In the genomic region with DNA sequence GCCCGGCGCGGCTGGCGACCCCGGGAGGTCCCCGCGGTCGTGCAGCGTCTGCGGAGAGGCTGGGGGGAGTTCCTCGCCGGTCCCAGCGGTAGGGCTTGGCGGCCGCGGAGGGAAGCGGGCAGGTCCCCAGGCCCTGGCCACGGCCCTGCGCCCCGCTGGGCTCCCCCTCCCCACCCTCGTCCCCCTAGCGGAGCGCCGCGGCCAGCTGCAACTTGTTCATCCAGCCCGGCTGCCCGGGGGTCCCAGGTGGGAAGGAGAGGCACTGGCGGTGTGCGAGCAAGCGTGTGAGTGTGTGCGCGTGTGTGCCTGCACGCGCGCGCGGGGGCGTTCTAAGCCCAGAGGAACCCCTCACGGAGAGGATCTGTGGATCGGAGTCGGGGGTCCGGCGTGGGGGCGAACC, we compare ENCODE assay signal across 8 cellular contexts. TPM values are rescaled to one million over a fixed set of nuclear protein-coding genes. Genes with fewer than 3 reads are reported as not detected.
DNase-seq lines count a peak whose midpoint lies in the region; ATAC-seq and TF ChIP-seq lines count a peak whose summit lies in the region.

No MANE protein-coding gene starts in this region.

- H3K4me1 ChIP-seq in BLaER1 (peaks cover 14% of the 10 kb centered on the region; the same call in 1 of the 2 replicates), NT2/D1 (ENCODE audit: insufficient read depth, insufficient read length) (no peaks in the 10 kb centered on the region)

- no peak overlapping the region for H3K27ac Mint-ChIP-seq in natural killer cell

- H3K9ac ChIP-seq in BLaER1 (peak overlapping the region; percentile 64; the same call in 1 of the 2 replicates), NT2/D1 (ENCODE audit: insufficient read length, low read depth) (peak overlapping the region; percentile 80)

- H3K27me3 Mint-ChIP-seq in natural killer cell (ENCODE audit: low read depth in 2 of 2): peaks cover 36 to 40% of the 10 kb centered on the region in 2 donors

- peaks cover 17% of the 10 kb centered on the region for H4K20me1 ChIP-seq in BLaER1

- peak; percentile 23 for TF ChIP-seq CTCF in fibroblast of villous mesenchyme (IDR thresholded peaks at IDR 0.05; ENCODE audit: insufficient read depth, low read depth, low read length)
- TF ChIP-seq CTCF in natural killer cell (IDR thresholded peaks at IDR 0.05): no peak

- no peaks in the 10 kb centered on the region for H3K9me3 Mint-ChIP-seq in natural killer cell

- H3K4me3 ChIP-seq in BLaER1 (peak overlapping the region; percentile 82), NT2/D1 (ENCODE audit: insufficient read length, low read depth) (peak overlapping the region; percentile 62), fibroblast of villous mesenchyme (ENCODE audit: low read depth, low read length) (peak overlapping the region; percentile 74)

- peaks cover 5 to 14% of the 10 kb centered on the region in 2 donors for H3K4me1 Mint-ChIP-seq in natural killer cell

- H3K4me3 Mint-ChIP-seq in natural killer cell: peak overlapping the region; percentile 69

- H3K4me2 ChIP-seq in BLaER1: peak overlapping the region; percentile 98

- no peaks in the 10 kb centered on the region for H3K36me3 Mint-ChIP-seq in natural killer cell

- H3K9me3 ChIP-seq in BLaER1 (no peaks in the 10 kb centered on the region), NT2/D1 (ENCODE audit: insufficient read depth, low read length) (peaks cover 29% of the 10 kb centered on the region; the same call in 1 of the 2 replicates)

- intact Hi-C loops in natural killer cell (cut with micrococcal nuclease): no loop called here

- H3K27me3 ChIP-seq in BLaER1 (peaks cover 62% of the 10 kb centered on the region), NT2/D1 (ENCODE audit: insufficient read depth, insufficient read length) (peaks cover 24% of the 10 kb centered on the region)

- no peaks in the 10 kb centered on the region for H3K36me3 ChIP-seq in BLaER1
- no peaks in the 10 kb centered on the region for H3K36me3 ChIP-seq in NT2/D1 (ENCODE audit: insufficient read depth, insufficient read length, low read length)

- ATAC-seq in natural killer cell (no peak), GM18520 (IDR thresholded peaks at IDR 0.05; ENCODE audit: unreplicated experiment) (no peak), HG02678 (IDR thresholded peaks at IDR 0.05; ENCODE audit: unreplicated experiment) (no peak)

- DNase-seq in NT2/D1 (ENCODE audit: low read depth, low spot score): no peak
- peak; percentile 16 for DNase-seq in fibroblast of villous mesenchyme (ENCODE audit: low read depth)
- DNase-seq in natural killer cell: peak; percentile 15
- no peak for DNase-seq in activated CD4-positive, alpha-beta T cell treated with anti-CD3 and anti-CD28 coated beads for 4 hours
- no peak for DNase-seq in inferior parietal cortex (ENCODE audit: extremely low spot score)

- H3K27ac ChIP-seq in BLaER1: no peak overlapping the region

RNA-seq across cellular contexts. Expression of a gene that starts 1.3 kb away (rescaled TPM):
- total RNA-seq in fibroblast of villous mesenchyme (48.6 and 56.1 TPM in 2 replicates), natural killer cell (10 to 100 TPM in 2 of 3 donors, 1 to 10 TPM in 1; 5.0 to 13.2 (median 12.1) TPM)

Comparison
In these comparisons a context has a peak if more than half of its experiments do, and no peak if none do; other contexts are left out.
1. DNase-seq: peak in fibroblast of villous mesenchyme (single experiment) and natural killer cell (single experiment); none in NT2/D1 (single experiment), activated CD4-positive, alpha-beta T cell treated with anti-CD3 and anti-CD28 coated beads for 4 hours (0 of 2) and inferior parietal cortex (single experiment).
2. Peak in every context shown above with its lines, with median percentiles within 50 percentile points of each other: H3K4me3 ChIP-seq.